In the genomic region with DNA sequence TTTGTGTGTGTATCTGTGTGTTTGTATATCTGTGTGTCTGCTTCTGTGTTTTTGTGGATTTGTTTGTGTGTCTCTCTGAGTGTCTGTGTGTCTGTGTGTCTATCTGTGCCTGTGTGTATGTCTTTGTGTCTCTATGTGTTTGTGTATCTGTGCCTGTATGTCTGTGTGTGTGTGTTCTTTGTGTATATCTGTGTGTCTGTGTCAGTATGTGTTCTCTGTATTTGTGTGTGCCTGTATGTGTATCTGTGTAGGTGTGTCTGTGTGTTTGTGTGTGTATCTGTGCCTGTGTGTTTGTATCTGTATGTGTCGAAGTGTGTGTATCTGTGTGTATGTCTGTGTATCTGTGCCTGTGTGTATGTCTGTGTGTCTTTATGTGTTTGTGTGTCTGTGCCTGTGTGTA, we compare ENCODE assay signal across 27 cellular contexts.
"Had no signal": no experiment of that assay in that cellular context is flagged by ENCODE, and none has a peak within 500 bp of the region (broad histone marks: within the 10 kb centered on the region; RNA-seq: fewer than 3 reads in every experiment).

No MANE protein-coding gene starts in this region.

- H3K79me2 ChIP-seq: parathyroid adenoma had no signal

- ATAC-seq: naive thymus-derived CD4-positive, alpha-beta T cell; natural killer cell; psoas muscle; right cardiac atrium; sciatic nerve; stimulated activated effector memory CD8-positive, alpha-beta T cell treated with anti-CD3 and anti-CD28 coated beads, Interleukin-12 subunit alpha, Interleukin-12 subunit beta, amount 100 ng/mL, for 72 hours; stimulated activated naive B cell treated with anti-CD40 and anti-IgM and Interleukin-4, amounts not matched to agents 10 μg/mL and 1 μg/mL and 100 μg/mL, for 72 hours had no signal

- H3K36me3 ChIP-seq: neural progenitor cell, ovary, spleen, stomach, thoracic aorta, thyroid gland, tibial nerve, upper lobe of left lung, uterus had no signal

- H3K9ac ChIP-seq: neural progenitor cell, parathyroid adenoma had no signal

- H3K27ac ChIP-seq: neural progenitor cell, ovary, parathyroid adenoma, psoas muscle, skin epidermis, spleen, stomach, thoracic aorta, thyroid gland, tibial nerve, upper lobe of left lung, uterus had no signal

- H2AFZ ChIP-seq: neural progenitor cell, parathyroid adenoma had no signal

- H3K4me3 ChIP-seq: neural progenitor cell, ovary, psoas muscle, skin epidermis, smooth muscle cell, spleen, stomach, thoracic aorta, thyroid gland, tibial nerve, upper lobe of left lung, uterus had no signal

- H3K27me3 ChIP-seq: neural progenitor cell, ovary, thyroid gland, tibial nerve, upper lobe of left lung, uterus had no signal

- H3K9me3 ChIP-seq: ovary, thyroid gland, uterus had no signal

- H3K4me1 ChIP-seq: neural progenitor cell, parathyroid adenoma, psoas muscle, stomach, tibial nerve, upper lobe of left lung, uterus had no signal

- DNase-seq: naive thymus-derived CD4-positive, alpha-beta T cell; natural killer cell; occipital lobe; ovary; posterior cingulate gyrus; psoas muscle; right cardiac atrium; spleen; stimulated activated CD4-positive, alpha-beta T cell treated with anti-CD3 and anti-CD28 coated beads, Interleukin-12 subunit alpha, Interleukin-12 subunit beta, amount 100 ng/mL, for 4 hours; stimulated activated CD4-positive, alpha-beta T cell treated with anti-CD3 and anti-CD28 coated beads, Interleukin-1b, Interleukin-23, amount 100 ng/mL, for 48 hours; stimulated activated CD4-positive, alpha-beta T cell treated with anti-CD3 and anti-CD28 coated beads, Interleukin-2, amount 100 ng/mL, for 48 hours; stimulated activated CD4-positive, alpha-beta T cell treated with anti-CD3 and anti-CD28 coated beads, Interleukin-4, amount 100 ng/mL, for 24 hours; stimulated activated naive B cell treated with anti-CD40 and anti-IgM and Interleukin-4, amounts not matched to agents 10 μg/mL and 1 μg/mL and 100 μg/mL, for 72 hours; stimulated activated naive CD4-positive, alpha-beta T cell treated with Interleukin-2 at 50 U/mL for 16 hours; stomach; thyroid gland; trophoblast cell; upper lobe of left lung; uterus had no signal

- H3K4me2 ChIP-seq: neural progenitor cell, smooth muscle cell had no signal
